In the genomic region with DNA sequence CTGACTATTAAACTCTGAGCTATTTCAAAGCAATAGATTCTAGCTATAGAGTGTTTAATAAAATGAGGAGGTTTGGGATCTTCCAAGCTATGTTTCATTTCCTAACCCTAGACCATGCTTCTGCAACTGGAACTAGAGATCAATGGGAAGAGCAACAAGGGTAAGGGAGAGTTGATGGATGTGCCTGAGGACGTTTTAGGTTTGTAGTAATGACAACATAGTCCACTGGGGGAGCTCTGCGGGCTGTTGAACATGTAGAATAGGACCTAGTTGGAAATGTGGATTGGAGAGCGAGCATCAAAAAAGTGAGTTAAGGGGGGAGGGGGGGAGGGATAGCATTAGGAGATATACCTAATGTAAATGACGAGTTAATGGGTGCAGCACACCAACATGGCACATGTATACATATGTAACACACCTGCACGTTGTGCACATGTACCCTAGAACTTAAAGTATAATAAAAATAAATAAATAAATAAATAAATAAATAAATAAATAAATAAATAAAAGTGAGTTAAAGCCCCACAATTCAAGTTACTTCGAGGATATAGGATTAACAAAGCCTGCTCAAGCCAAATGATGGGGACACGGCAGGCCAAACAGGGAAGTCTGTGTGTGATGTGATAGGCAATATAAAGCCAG, we compare ENCODE assay signal across 8 cellular contexts.
DNase-seq lines count a peak whose midpoint lies in the region; ATAC-seq, FAIRE-seq and TF ChIP-seq lines count a peak whose summit lies in the region.
"Not testable (repeated sequence)": the region's sequence is repeated elsewhere in the genome, so short reads cannot be mapped to it uniquely, and the experiment has no call there.

No MANE protein-coding gene starts in this region.

- not testable (repeated sequence) for BruUV-seq in K562 (replicated peaks; lab: Mats Ljungman, UMichigan)

- intact Hi-C loops in K562 (cut with micrococcal nuclease), result loop anchor here (10.0 kb wide), 1 partner anchor 165 kb away; a partner anchor contains a TSS
- intact Hi-C loops in left ventricle myocardium inferior (cut with micrococcal nuclease), result not testable (repeated sequence)

- peak; percentile 74 for FAIRE-seq in K562 (lab: Jason Lieb, UNC)

- not testable (repeated sequence) for H3K23ac ChIP-seq in neuronal stem cell (ENCODE audit: low read depth, low read length, poor library complexity)

- H3K79me1 ChIP-seq in neuronal stem cell (ENCODE audit: low read depth, low read length), result not testable (repeated sequence)

- H3K4me3 ChIP-seq in SK-N-MC; K562; left ventricle myocardium inferior; neuronal stem cell (ENCODE audit: low read length in 2 of 2): not testable (repeated sequence)

- in situ Hi-C loops in K562 (cut with MboI), result not testable (repeated sequence)

- 19% methylated on average over 5 of the region's 7 CpGs for WGBS in K562 (ENCODE audit: insufficient coverage, low coverage, missing lambda C conversion rate)
- WGBS in neuronal stem cell (ENCODE audit: extremely low coverage in 2 of 2, insufficient read length in 2 of 2, insufficient replicate concordance in 1 of 2), 2 donors, result no CpG with 5 or more reads among the region's 7 CpGs

- not testable (repeated sequence) for TF ChIP-seq EP300 in K562 (IDR thresholded peaks at IDR 0.05; ENCODE audit: low read length)

- H4K20me1 ChIP-seq in K562 (replicated peaks; ENCODE audit: control insufficient read depth, insufficient read depth, low read length), result not testable (repeated sequence)

- H2AK5ac ChIP-seq in neuronal stem cell (ENCODE audit: low read depth, low read length), result not testable (repeated sequence)

- H3K4me1 ChIP-seq in K562 (replicated peaks in 1 of 2; ENCODE audit: control insufficient read depth in 2 of 2, insufficient read depth in 2 of 2, low read length in 2 of 2), result peaks cover 6 to 14% of the 10 kb centered on the region in 2 experiments; a peak in 4 of 5 replicates
- H3K4me1 ChIP-seq in left ventricle myocardium inferior, result not testable (repeated sequence)
- H3K4me1 ChIP-seq in neuronal stem cell (ENCODE audit: control insufficient read depth in 2 of 2, insufficient read depth in 1 of 2, low read depth in 1 of 2, low read length in 2 of 2), result peaks cover 20 to 22% of the 10 kb centered on the region in 2 donors

- H3K79me2 ChIP-seq in K562 (ENCODE audit: control insufficient read depth, insufficient read depth, low read length), result not testable (repeated sequence)

- not testable (repeated sequence) for H2BK15ac ChIP-seq in neuronal stem cell (ENCODE audit: low read length)

- H3K4ac ChIP-seq in neuronal stem cell (ENCODE audit: low read length), result not testable (repeated sequence)

- not testable (repeated sequence) for H3K36me3 ChIP-seq in SK-N-MC (ENCODE audit: insufficient read depth, low read length); K562 (ENCODE audit: control insufficient read depth, insufficient read depth, low read length); left ventricle myocardium inferior; neuronal stem cell (replicated peaks in 1 of 2; ENCODE audit: control insufficient read depth in 2 of 2, insufficient read depth in 2 of 2, low read length in 2 of 2)

- not testable (repeated sequence) for H3K4me2 ChIP-seq in K562 (ENCODE audit: insufficient read depth, low read length); neuronal stem cell (ENCODE audit: insufficient read depth, low read length, poor library complexity, severe bottlenecking)

- H3K9me1 ChIP-seq in K562 (ENCODE audit: control insufficient read depth, insufficient read depth, low read length), result not testable (repeated sequence)

- not testable (repeated sequence) for H2BK120ac ChIP-seq in neuronal stem cell (ENCODE audit: low read depth, low read length)

- H3K9me3 ChIP-seq in SK-N-MC (ENCODE audit: low read depth, low read length); K562 (replicated peaks; ENCODE audit: control insufficient read depth, insufficient read depth, low read depth, low read length); left ventricle myocardium inferior (replicated peaks); neuronal stem cell (replicated peaks in 1 of 2; ENCODE audit: control insufficient read depth in 2 of 2, insufficient read depth in 1 of 2, low read depth in 1 of 2, low read length in 2 of 2): not testable (repeated sequence)

- H2BK12ac ChIP-seq in neuronal stem cell (ENCODE audit: low read length), result not testable (repeated sequence)

- not testable (repeated sequence) for H2BK5ac ChIP-seq in neuronal stem cell (ENCODE audit: low read length)

- DNase-seq in AG08396 (ENCODE audit: low spot score), result peak; percentile 56
- peak; percentile 55 for DNase-seq in NCI-H2171 treated with DMSO at 0.1 percent for 48 hours (lab: John Stamatoyannopoulos, UW)
- DNase-seq in SK-N-MC (ENCODE audit: low read depth, low spot score), result peak; percentile 50
- peak; percentile 71 to 82 (median 74) for DNase-seq in K562 (ENCODE audit: extremely low read depth in 1 of 4, low spot score in 3 of 4)
- DNase-seq in left ventricle myocardium inferior, result not testable (repeated sequence)
- DNase-seq in neuronal stem cell (ENCODE audit: low spot score), result peak; percentile 50

- H3K9ac ChIP-seq in SK-N-MC (ENCODE audit: insufficient read length); K562 (ENCODE audit: insufficient read depth in 1 of 2, low read depth in 2 of 2, low read length in 2 of 2); neuronal stem cell (ENCODE audit: low read depth, low read length, poor library complexity): not testable (repeated sequence)

- H2AFZ ChIP-seq in K562 (ENCODE audit: low read depth, low read length), result peak overlapping the region; percentile 73
- H2AFZ ChIP-seq in neuronal stem cell (ENCODE audit: low read length), result not testable (repeated sequence)

- peak in 1 of 2 experiments; percentile 53; a peak in 2 of 4 replicates for TF ChIP-seq RAD21 in K562 (CRISPR knock-in tag; conservative IDR thresholded peaks at IDR 0.05 in 1 of 2, IDR thresholded peaks at IDR 0.05 in 1 of 2)

- H3K27me3 ChIP-seq in K562 (ENCODE audit: control insufficient read depth in 2 of 2, insufficient read depth in 2 of 2, low read length in 2 of 2); neuronal stem cell (ENCODE audit: control insufficient read depth in 3 of 3, insufficient read depth in 3 of 3, low read depth in 1 of 3, low read length in 3 of 3): not testable (repeated sequence)
- H3K27me3 ChIP-seq in left ventricle myocardium inferior (ENCODE audit: low read depth), result peaks cover 31% of the 10 kb centered on the region

- CTCF ChIA-PET in K562 (lab: Yijun Ruan, JAX; ENCODE audit: low intra/inter-chr PET ratio), result interaction anchor here (0.6 kb wide), 1 partner anchor 168 kb away, joined by 3 read pairs; no protein-coding TSS in a partner anchor

- not testable (repeated sequence) for H3K27ac ChIP-seq in SK-N-MC; K562 (ENCODE audit: extremely low read depth, low read depth, low read length); left ventricle myocardium inferior (replicated peaks); neuronal stem cell (replicated peaks; ENCODE audit: low read length)

- H3K18ac ChIP-seq in neuronal stem cell (ENCODE audit: low read length), result not testable (repeated sequence)

- not testable (repeated sequence) for TF ChIP-seq POLR2A in K562 (conservative IDR thresholded peaks at IDR 0.05)

- H4K91ac ChIP-seq in neuronal stem cell (ENCODE audit: low read depth, low read length, poor library complexity), result not testable (repeated sequence)

- TF ChIP-seq CTCF in GM12874 (IDR thresholded peaks at IDR 0.05; ENCODE audit: insufficient read depth, low read depth, low read length) (peak; percentile 68), K562 (IDR thresholded peaks at IDR 0.05 in 2 of 3, conservative IDR thresholded peaks at IDR 0.05 in 1 of 3; ENCODE audit: insufficient read depth in 2 of 3, low read depth in 1 of 3, low read length in 3 of 3) (peak; percentile 56 to 64 (median 60)), left ventricle myocardium inferior (IDR thresholded peaks at IDR 0.05; ENCODE audit: borderline replicate concordance) (peak; percentile 60)

- POLR2A ChIA-PET in K562 (lab: Yijun Ruan, JAX), result interaction anchor here (0.6 to 1.7 kb wide), 3 partner anchors 10 to 167 kb away, joined by 3 to 12 read pairs (median 6); a partner anchor contains a TSS

- ATAC-seq in HG03432 (IDR thresholded peaks at IDR 0.05; ENCODE audit: unreplicated experiment) (peak; percentile 45), K562 (peak; percentile 91)

- not testable (repeated sequence) for H4K8ac ChIP-seq in neuronal stem cell (ENCODE audit: low read depth, low read length)

- not testable (repeated sequence) for H3K14ac ChIP-seq in neuronal stem cell (ENCODE audit: low read length)

TF ChIP-seq in K562, 482 proteins besides CTCF, POLR2A, EP300 and RAD21 (continues in another document):
- TF ChIP-seq, protein P1, sequence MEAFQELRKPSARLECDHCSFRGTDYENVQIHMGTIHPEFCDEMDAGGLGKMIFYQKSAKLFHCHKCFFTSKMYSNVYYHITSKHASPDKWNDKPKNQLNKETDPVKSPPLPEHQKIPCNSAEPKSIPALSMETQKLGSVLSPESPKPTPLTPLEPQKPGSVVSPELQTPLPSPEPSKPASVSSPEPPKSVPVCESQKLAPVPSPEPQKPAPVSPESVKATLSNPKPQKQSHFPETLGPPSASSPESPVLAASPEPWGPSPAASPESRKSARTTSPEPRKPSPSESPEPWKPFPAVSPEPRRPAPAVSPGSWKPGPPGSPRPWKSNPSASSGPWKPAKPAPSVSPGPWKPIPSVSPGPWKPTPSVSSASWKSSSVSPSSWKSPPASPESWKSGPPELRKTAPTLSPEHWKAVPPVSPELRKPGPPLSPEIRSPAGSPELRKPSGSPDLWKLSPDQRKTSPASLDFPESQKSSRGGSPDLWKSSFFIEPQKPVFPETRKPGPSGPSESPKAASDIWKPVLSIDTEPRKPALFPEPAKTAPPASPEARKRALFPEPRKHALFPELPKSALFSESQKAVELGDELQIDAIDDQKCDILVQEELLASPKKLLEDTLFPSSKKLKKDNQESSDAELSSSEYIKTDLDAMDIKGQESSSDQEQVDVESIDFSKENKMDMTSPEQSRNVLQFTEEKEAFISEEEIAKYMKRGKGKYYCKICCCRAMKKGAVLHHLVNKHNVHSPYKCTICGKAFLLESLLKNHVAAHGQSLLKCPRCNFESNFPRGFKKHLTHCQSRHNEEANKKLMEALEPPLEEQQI (IDR thresholded peaks at IDR 0.05), result 0 out of 2 replicates have a peak, but pooled peaks have one; percentile 57
